ENCODE assay signal across 10 cellular contexts in genomic region chr2:191478754-191479679, GRCh38.
DNase-seq lines count a peak whose midpoint lies in the region; ATAC-seq and TF ChIP-seq lines count a peak whose summit lies in the region.
"Had no signal": no experiment of that assay in that cellular context is flagged by ENCODE, and none has a peak within 500 bp of the region (broad histone marks: within the 10 kb centered on the region; RNA-seq: fewer than 3 reads in every experiment).

No MANE protein-coding gene starts in this region.

- H3K4me3 ChIP-seq in GM23338 (no peak overlapping the region), SK-N-SH (ENCODE audit: low read depth in 2 of 2, low read length in 1 of 2) (no peak overlapping the region; a peak in 1 of 4 replicates), heart right ventricle (no peak overlapping the region)

- H3K4me3 Mint-ChIP-seq in GM23338, result no peak overlapping the region
- H3K4me3 Mint-ChIP-seq in naive thymus-derived CD8-positive, alpha-beta T cell, result no peak overlapping the region
- H3K4me3 Mint-ChIP-seq: memory B cell had no signal

- no peaks in the 10 kb centered on the region; the same call in 1 of the 2 replicates for H3K9me3 ChIP-seq in SK-N-SH
- peaks cover 0 to 41% (median 10%) of the 10 kb centered on the region in 11 donors for H3K9me3 ChIP-seq in heart right ventricle

- peak in 1 of 2 experiments; percentile 97; a peak in 2 of 4 replicates for TF ChIP-seq EP300 in SK-N-SH (IDR thresholded peaks at IDR 0.05; ENCODE audit: borderline replicate concordance in 1 of 2, low read depth in 1 of 2, low read length in 1 of 2)

- no peaks in the 10 kb centered on the region for H3K79me2 ChIP-seq in GM23338 (replicated peaks; ENCODE audit: insufficient read depth)
- H3K79me2 ChIP-seq in SK-N-SH (ENCODE audit: insufficient read depth), result no peaks in the 10 kb centered on the region

- intact Hi-C loops in heart right ventricle (cut with DNase I), result no loop called here
- intact Hi-C loops in sciatic nerve (cut with DNase I), result loop anchor here (5.0 kb wide), 1 partner anchor 1423 kb away; no protein-coding TSS in a partner anchor

- no peaks in the 10 kb centered on the region for H3K27me3 ChIP-seq in GM23338 (ENCODE audit: insufficient read depth)
- H3K27me3 ChIP-seq in SK-N-SH (ENCODE audit: insufficient read depth), result no peaks in the 10 kb centered on the region
- H3K27me3 ChIP-seq in heart right ventricle, result no peaks in the 10 kb centered on the region

- peak; percentile 47 for TF ChIP-seq RAD21 in SK-N-SH (IDR thresholded peaks at IDR 0.05; ENCODE audit: low read length)

- H2AFZ ChIP-seq in GM23338 (peak overlapping the region; percentile 98), SK-N-SH (ENCODE audit: low read depth) (peak overlapping the region; percentile 53; the same call in 1 of the 2 replicates)

- H3K4me2 ChIP-seq in GM23338 (peak overlapping the region; percentile 55; the same call in 1 of the 2 replicates), SK-N-SH (no peak overlapping the region)

- CTCF ChIA-PET in SK-N-SH (lab: Yijun Ruan, JAX), result interaction anchor here (0.9 to 2.7 kb wide), 11 partner anchors 14 to 262 kb away, joined by 3 to 19 read pairs (median 3); partner anchors contain the start of gene MYO1B

- peak overlapping the region; percentile 78; the same call in 1 of the 2 replicates for H3K27ac ChIP-seq in GM23338 (ENCODE audit: low read depth)
- H3K27ac ChIP-seq in SK-N-SH (ENCODE audit: low read depth in 2 of 2, low read length in 1 of 2), result peak overlapping the region; percentile 27 to 99; a peak in 2 of 4 replicates
- peak overlapping the region in 8 of 10 donors; percentile 1 to 65 (median 44) for H3K27ac ChIP-seq in heart right ventricle

- peak; percentile 14 for DNase-seq in GM23338 (ENCODE audit: low spot score)
- peak; percentile 71 for DNase-seq in SK-N-SH
- peak; percentile 36 to 57 for DNase-seq in heart right ventricle
- DNase-seq in sciatic nerve (ENCODE audit: low spot score), result peak; percentile 69
- no peak for DNase-seq in naive thymus-derived CD8-positive, alpha-beta T cell
- DNase-seq in NK-92 treated with Interleukin-12 subunit alpha and Interleukin-12 subunit beta, amount 100 ng/mL, for 24 hours (lab: John Stamatoyannopoulos, UW), result no peak
- DNase-seq in GOT3 (lab: John Stamatoyannopoulos, UW), result no peak
- DNase-seq: T1000 had no signal

- H3K36me3 Mint-ChIP-seq in GM23338 (ENCODE audit: low read depth), result peaks cover 26% of the 10 kb centered on the region
- peaks cover 0 to 34% (median 0%) of the 10 kb centered on the region in 3 donors for H3K36me3 Mint-ChIP-seq in naive thymus-derived CD8-positive, alpha-beta T cell

- no peaks in the 10 kb centered on the region for H3F3A ChIP-seq in GM23338 (replicated peaks; ENCODE audit: low read depth)
- no peaks in the 10 kb centered on the region for H3F3A ChIP-seq in SK-N-SH (replicated peaks; ENCODE audit: insufficient read depth)

- TF ChIP-seq CTCF in GM23338 (conservative IDR thresholded peaks at IDR 0.05; ENCODE audit: low read depth in 2 of 2), result no peak
- TF ChIP-seq CTCF in SK-N-SH (IDR thresholded peaks at IDR 0.05), result no peak
- no peak for TF ChIP-seq CTCF in heart right ventricle (IDR thresholded peaks at IDR 0.05)

- H3K36me3 ChIP-seq in GM23338 (ENCODE audit: insufficient read depth) (0 out of 2 replicates have a peak, but pooled peaks cover 7% of the 10 kb centered on the region), SK-N-SH (replicated peaks in 1 of 2; ENCODE audit: control insufficient read depth in 1 of 2, insufficient read depth in 2 of 2, low read length in 1 of 2) (no peaks in the 10 kb centered on the region), heart right ventricle (no peaks in the 10 kb centered on the region)

- POLR2A ChIA-PET in SK-N-SH (lab: Yijun Ruan, JAX), result interaction anchor here (0.9 to 2.0 kb wide), 4 partner anchors 10 to 233 kb away, joined by 3 to 17 read pairs (median 6); partner anchors contain the start of gene MYO1B
- POLR2A ChIA-PET in naive thymus-derived CD8-positive, alpha-beta T cell (lab: Charles Lee), result no interaction called here

- H3K4me1 ChIP-seq in GM23338 (ENCODE audit: insufficient read depth), result peaks cover 17% of the 10 kb centered on the region
- peaks cover 0 to 21% of the 10 kb centered on the region in 2 experiments; a peak in 2 of 4 replicates for H3K4me1 ChIP-seq in SK-N-SH (ENCODE audit: control insufficient read depth in 1 of 2, insufficient read depth in 2 of 2, low read depth in 1 of 2, low read length in 1 of 2)
- H3K4me1 ChIP-seq in heart right ventricle, result peaks cover 5 to 26% (median 19%) of the 10 kb centered on the region in 9 donors

- no peaks in the 10 kb centered on the region for H4K20me1 ChIP-seq in GM23338 (replicated peaks; ENCODE audit: insufficient read depth)
- no peaks in the 10 kb centered on the region for H4K20me1 ChIP-seq in SK-N-SH (ENCODE audit: insufficient read depth)

- H3K9me2 ChIP-seq in GM23338 (ENCODE audit: insufficient read depth) (no peaks in the 10 kb centered on the region), SK-N-SH (no peaks in the 10 kb centered on the region)

- no peak overlapping the region for H3K27ac Mint-ChIP-seq in GM23338
- H3K27ac Mint-ChIP-seq in naive thymus-derived CD8-positive, alpha-beta T cell, result no peak overlapping the region
- H3K27ac Mint-ChIP-seq: memory B cell had no signal

- peaks cover 36% of the 10 kb centered on the region for H3K9me3 Mint-ChIP-seq in GM23338
- peaks cover 6 to 40% (median 19%) of the 10 kb centered on the region in 9 donors for H3K9me3 Mint-ChIP-seq in naive thymus-derived CD8-positive, alpha-beta T cell

- no peak overlapping the region for H3K9ac ChIP-seq in SK-N-SH

- ATAC-seq in GM23338 (peak; percentile 58), heart right ventricle (peak; percentile 80 to 93 (median 90)), sciatic nerve (peak; percentile 98), HG03571 (IDR thresholded peaks at IDR 0.05; ENCODE audit: unreplicated experiment) (no peak)
- ATAC-seq in naive thymus-derived CD8-positive, alpha-beta T cell, result no peak

- 42% methylated on average over 9 of the region's 10 CpGs for WGBS in SK-N-SH (ENCODE audit: low lambda C conversion rate)
- 25 to 26% methylated on average over 10 of the region's 10 CpGs for WGBS in heart right ventricle, 2 donors

- peaks cover 5% of the 10 kb centered on the region for H3K27me3 Mint-ChIP-seq in GM23338 (ENCODE audit: insufficient read depth, low read depth, poor library complexity)
- H3K27me3 Mint-ChIP-seq in naive thymus-derived CD8-positive, alpha-beta T cell, result peaks cover 2 to 9% (median 6%) of the 10 kb centered on the region in 5 donors

- peaks cover 13% of the 10 kb centered on the region for H3K4me1 Mint-ChIP-seq in GM23338
- no peaks in the 10 kb centered on the region for H3K4me1 Mint-ChIP-seq in naive thymus-derived CD8-positive, alpha-beta T cell
- H3K4me1 Mint-ChIP-seq: memory B cell had no signal

TF ChIP-seq in GM23338, 12 proteins besides CTCF, POLR2A, EP300 and RAD21 (continues in another document):
- TF ChIP-seq JUNB (IDR thresholded peaks at IDR 0.05; ENCODE audit: unreplicated experiment) (no peak), NANOG (IDR thresholded peaks at IDR 0.05; ENCODE audit: borderline replicate concordance) (no peak)

TF ChIP-seq in SK-N-SH, 30 proteins besides CTCF, POLR2A, EP300 and RAD21 (continues in another document):
- TF ChIP-seq MXI1 (IDR thresholded peaks at IDR 0.05; ENCODE audit: low read depth, low read length), result peak; percentile 67; the same call in 1 of the 2 replicates
- no peak for TF ChIP-seq NRF1 (IDR thresholded peaks at IDR 0.05; ENCODE audit: low read depth, low read length)
- TF ChIP-seq RCOR1 (IDR thresholded peaks at IDR 0.05; ENCODE audit: low read length), result peak; percentile 95
- no peak for TF ChIP-seq FOSL2 (IDR thresholded peaks at IDR 0.05; ENCODE audit: borderline replicate concordance, low read depth)
- TF ChIP-seq YY1 (IDR thresholded peaks at IDR 0.05; ENCODE audit: low read depth), result no peak
- TF ChIP-seq SIN3A (IDR thresholded peaks at IDR 0.05; ENCODE audit: borderline replicate concordance, low read depth, low read length), result no peak
- TF ChIP-seq JUND (IDR thresholded peaks at IDR 0.05), result no peak
- no peak for TF ChIP-seq MAX (IDR thresholded peaks at IDR 0.05; ENCODE audit: low read depth)
- TF ChIP-seq TAF1 (IDR thresholded peaks at IDR 0.05; ENCODE audit: borderline replicate concordance, low read depth, low read length), result no peak
- no peak for TF ChIP-seq GABPA (IDR thresholded peaks at IDR 0.05; ENCODE audit: low read depth)
- peak; percentile 71 for TF ChIP-seq TCF12 (IDR thresholded peaks at IDR 0.05)
- TF ChIP-seq REST (IDR thresholded peaks at IDR 0.05; ENCODE audit: low read depth, low read length), result no peak
- TF ChIP-seq CHD2 (IDR thresholded peaks at IDR 0.05; ENCODE audit: low read length, partially characterized antibody), result peak; percentile 90
- TF ChIP-seq SMC3 (IDR thresholded peaks at IDR 0.05; ENCODE audit: low read depth, low read length), result 0 out of 2 replicates have a peak, but pooled peaks have one; percentile 2

Comparison
In these comparisons a context has a peak if more than half of its experiments do, and no peak if none do; other contexts are left out.
1. ATAC-seq: peak in GM23338 (single experiment), heart right ventricle (8 of 8) and sciatic nerve (single experiment); none in naive thymus-derived CD8-positive, alpha-beta T cell (0 of 2) and HG03571 (single experiment).
2. DNase-seq: peak in GM23338 (single experiment), SK-N-SH (single experiment), heart right ventricle (2 of 2) and sciatic nerve (single experiment); none in naive thymus-derived CD8-positive, alpha-beta T cell (0 of 10), NK-92 treated with Interleukin-12 subunit alpha and Interleukin-12 subunit beta, amount 100 ng/mL, for 24 hours (single experiment) and GOT3 (single experiment).
3. Peak in every context shown above with its lines, with median percentiles within 50 percentile points of each other: H3K27ac ChIP-seq.